Comparison of ENCODE assay signal across 39 cellular contexts in genomic region chr4:74262522-74262921, GRCh38. TPM values are rescaled to one million over a fixed set of nuclear protein-coding genes. Genes with fewer than 3 reads are reported as not detected.
DNase-seq lines count a peak whose midpoint lies in the region; ATAC-seq, FAIRE-seq and TF ChIP-seq lines count a peak whose summit lies in the region.
"Had no signal": no experiment of that assay in that cellular context is flagged by ENCODE, and none has a peak within 500 bp of the region (broad histone marks: within the 10 kb centered on the region; RNA-seq: fewer than 3 reads in every experiment).

No MANE protein-coding gene starts in this region.

- no peak overlapping the region for H3K4me3 Mint-ChIP-seq in astrocyte (ENCODE audit: unreplicated experiment)
- H3K4me3 Mint-ChIP-seq: activated CD4-positive, alpha-beta T cell treated with anti-CD3 and anti-CD28 coated beads for 36 hours; CD4-positive, CD25-positive, alpha-beta regulatory T cell; dendritic cell treated with granulocyte-macrophage colony-stimulating factor and Interleukin-4, amounts not matched to agents 40 ng/mL and 50 ng/mL, for 4 days; IgD-negative memory B cell; naive thymus-derived CD8-positive, alpha-beta T cell had no signal

- H4K20me1 ChIP-seq in astrocyte (ENCODE audit: insufficient read depth, low read length): no peaks in the 10 kb centered on the region

- H3K79me2 ChIP-seq in astrocyte (ENCODE audit: insufficient read depth, low read length): no peaks in the 10 kb centered on the region

- H3K4me1 Mint-ChIP-seq in astrocyte (ENCODE audit: low read depth, unreplicated experiment): peaks cover 22% of the 10 kb centered on the region
- H3K4me1 Mint-ChIP-seq: activated CD4-positive, alpha-beta T cell treated with anti-CD3 and anti-CD28 coated beads for 36 hours; CD4-positive, CD25-positive, alpha-beta regulatory T cell had no signal

- DNase-seq in NCI-H2029 (lab: John Stamatoyannopoulos, UW) (peak; percentile 1), NCI-H2029 treated with DMSO at 0.1 percent for 48 hours (lab: John Stamatoyannopoulos, UW) (no peak), LoVo (ENCODE audit: low spot score) (peak; percentile 6), astrocyte (ENCODE audit: low read depth) (no peak), iris pigment epithelial cell (ENCODE audit: low read depth) (peak; percentile 40), NOMO-1 treated with DMSO at 0.1 percent for 48 hours (lab: John Stamatoyannopoulos, UW; ENCODE audit: unreplicated experiment) (no peak)
- DNase-seq: activated CD4-positive, alpha-beta T cell treated with anti-CD3 and anti-CD28 coated beads for 36 hours; activated effector memory CD4-positive, alpha-beta T cell treated with Interleukin-2 at 50 U/mL for 16 hours; activated T-cell treated with anti-CD3 and anti-CD28 coated beads for 4 hours; AML-193; aorta; caudate nucleus; CD4-positive, CD25-positive, alpha-beta regulatory T cell; GOT3; lower lobe of right lung; naive thymus-derived CD8-positive, alpha-beta T cell; NCI-H2107; NK-92 treated with Interleukin-12 subunit alpha and Interleukin-12 subunit beta, amount 100 ng/mL, for 24 hours; nucleus accumbens; right lobe of liver; Right ventricle myocardium superior; stimulated activated CD4-positive, alpha-beta T cell treated with anti-CD3 and anti-CD28 coated beads, Interleukin-4, amount 100 ng/mL, for 1 hour; T-helper 9 cell; thyroid gland; uterus had no signal

- FAIRE-seq in astrocyte (lab: Jason Lieb, UNC): peak; percentile 9
- FAIRE-seq: A549, frontal cortex, GM18507, GM19239 had no signal

- no peak overlapping the region for H3K9ac ChIP-seq in astrocyte (ENCODE audit: low read length)

- ATAC-seq in GM21717 (IDR thresholded peaks at IDR 0.05; ENCODE audit: unreplicated experiment): no peak
- ATAC-seq in HG02938 (IDR thresholded peaks at IDR 0.05; ENCODE audit: unreplicated experiment): no peak
- ATAC-seq: A549; activated CD4-positive, alpha-beta T cell treated with anti-CD3 and anti-CD28 coated beads for 36 hours; activated naive CD4-positive, alpha-beta T cell treated with anti-CD3 and anti-CD28 coated beads, Interleukin-2, amount 50 U/mL, for 72 hours; lower lobe of right lung; naive thymus-derived CD8-positive, alpha-beta T cell; right lobe of liver had no signal

- H3K9me3 Mint-ChIP-seq in astrocyte (ENCODE audit: unreplicated experiment): no peaks in the 10 kb centered on the region
- H3K9me3 Mint-ChIP-seq: dendritic cell treated with granulocyte-macrophage colony-stimulating factor and Interleukin-4, amounts not matched to agents 40 ng/mL and 50 ng/mL, for 4 days; IgD-negative memory B cell; naive thymus-derived CD8-positive, alpha-beta T cell had no signal

- no peaks in the 10 kb centered on the region for H3K36me3 Mint-ChIP-seq in astrocyte (ENCODE audit: low read depth, unreplicated experiment)
- H3K36me3 Mint-ChIP-seq: activated naive CD4-positive, alpha-beta T cell treated with anti-CD3 and anti-CD28 coated beads, Interleukin-2, amount 50 U/mL, for 72 hours; CD4-positive, CD25-positive, alpha-beta regulatory T cell had no signal

- H3K27ac ChIP-seq in astrocyte (ENCODE audit: low read depth, low read length): no peak overlapping the region
- H3K27ac ChIP-seq: A549, esophagus muscularis mucosa, lower lobe of right lung, prostate gland, right lobe of liver, thyroid gland, uterus, VCaP had no signal

- H3K9me3 ChIP-seq in astrocyte (ENCODE audit: insufficient read depth, low read depth, low read length): no peaks in the 10 kb centered on the region
- H3K9me3 ChIP-seq: A549, esophagus muscularis mucosa, lower lobe of right lung, prostate gland, right lobe of liver, thyroid gland, uterus had no signal

- no peaks in the 10 kb centered on the region for H3K27me3 Mint-ChIP-seq in astrocyte (ENCODE audit: low read depth, unreplicated experiment)
- H3K27me3 Mint-ChIP-seq: activated CD4-positive, alpha-beta T cell treated with anti-CD3 and anti-CD28 coated beads for 36 hours; CD4-positive, CD25-positive, alpha-beta regulatory T cell; dendritic cell treated with granulocyte-macrophage colony-stimulating factor and Interleukin-4, amounts not matched to agents 40 ng/mL and 50 ng/mL, for 4 days; IgD-negative memory B cell; naive thymus-derived CD8-positive, alpha-beta T cell had no signal

- peaks cover 1% of the 10 kb centered on the region for H3K4me1 ChIP-seq in astrocyte (ENCODE audit: insufficient read depth, low read length)
- H3K4me1 ChIP-seq: A549, lower lobe of right lung, prostate gland, right lobe of liver, thyroid gland, uterus had no signal

- no peaks in the 10 kb centered on the region for H3K27me3 ChIP-seq in astrocyte (ENCODE audit: insufficient read depth, low read length)
- H3K27me3 ChIP-seq: esophagus muscularis mucosa, right lobe of liver, thyroid gland, uterus had no signal

- no peaks in the 10 kb centered on the region for H3K36me3 ChIP-seq in astrocyte (ENCODE audit: insufficient read depth, low read length)
- H3K36me3 ChIP-seq: esophagus muscularis mucosa, lower lobe of right lung, prostate gland, right lobe of liver, thyroid gland, uterus had no signal

- H3K4me2 ChIP-seq in astrocyte (ENCODE audit: low read length): no peak overlapping the region
- H3K4me2 ChIP-seq: A549 had no signal

- no peak overlapping the region for H3K27ac Mint-ChIP-seq in astrocyte (ENCODE audit: unreplicated experiment)
- H3K27ac Mint-ChIP-seq: activated CD4-positive, alpha-beta T cell treated with anti-CD3 and anti-CD28 coated beads for 36 hours; activated naive CD4-positive, alpha-beta T cell treated with anti-CD3 and anti-CD28 coated beads, Interleukin-2, amount 50 U/mL, for 72 hours; CD4-positive, CD25-positive, alpha-beta regulatory T cell; IgD-negative memory B cell; naive thymus-derived CD8-positive, alpha-beta T cell had no signal

- H3K4me3 ChIP-seq in astrocyte (ENCODE audit: insufficient read depth, low read depth, low read length): no peak overlapping the region
- H3K4me3 ChIP-seq: A549, esophagus muscularis mucosa, lower lobe of right lung, prostate gland, right lobe of liver, thyroid gland, uterus had no signal

- TF ChIP-seq CTCF in astrocyte (IDR thresholded peaks at IDR 0.05; ENCODE audit: insufficient read depth, low read depth, low read length): no peak

- no peak overlapping the region for H2AFZ ChIP-seq in astrocyte (ENCODE audit: low read depth, low read length)

RNA-seq across cellular contexts. Expression of gene EPGN, which starts 45.7 kb away (rescaled TPM):
- total RNA-seq in astrocyte: 0.54 and 0.77 TPM in 2 replicates
- total RNA-seq: activated naive CD4-positive, alpha-beta T cell treated with anti-CD3 and anti-CD28 coated beads, Interleukin-2, amount 50 U/mL, for 72 hours; esophagus muscularis mucosa; frontal cortex; M059J; mononuclear cell; prostate gland; right lobe of liver; Right ventricle myocardium superior; thyroid gland had no signal

Comparison
In these comparisons a context has a peak if more than half of its experiments do, and no peak if none do; other contexts are left out.
1. DNase-seq: peak in NCI-H2029 (single experiment), LoVo (single experiment) and iris pigment epithelial cell (single experiment); none in NCI-H2029 treated with DMSO at 0.1 percent for 48 hours (single experiment), astrocyte (single experiment) and NOMO-1 treated with DMSO at 0.1 percent for 48 hours (single experiment).